Comparison of ENCODE assay signal across 7 cellular contexts in genomic region chr5:119453045-119453383, GRCh38. TPM values are rescaled to one million over a fixed set of nuclear protein-coding genes. Genes with fewer than 3 reads are reported as not detected.
A peak's percentile ranks its signal among the peaks of the same experiment; 100 is the strongest.
DNase-seq lines count a peak whose midpoint lies in the region; ATAC-seq, FAIRE-seq and TF ChIP-seq lines count a peak whose summit lies in the region.

No MANE protein-coding gene starts in this region.

- peak; percentile 30 for ATAC-seq in left lobe of liver

- no peak for TF ChIP-seq POLR2A in GM12892 (IDR thresholded peaks at IDR 0.05; ENCODE audit: low read depth, low read length)

- H3K4me3 ChIP-seq in cardiac fibroblast (replicated peaks in 1 of 2; ENCODE audit: low read depth in 2 of 2, low read length in 2 of 2), result peak overlapping the region; percentile 93

- DNase-seq in GM12892 (ENCODE audit: insufficient read length) (peak; percentile 13), HCEC 1CT (peak; percentile 5), NCI-H460 (ENCODE audit: extremely low read depth, low read depth) (peak; percentile 3), cardiac fibroblast (ENCODE audit: low read depth in 2 of 2) (peak; percentile 31 to 56), left lobe of liver (ENCODE audit: low spot score) (no peak), stromal cell of bone marrow (ENCODE audit: low read depth) (peak; percentile 11), NCI-H2171 treated with DMSO at 0.1 percent for 48 hours (lab: John Stamatoyannopoulos, UW) (no peak)

- no peak for FAIRE-seq in GM12892 (lab: Jason Lieb, UNC)

- no peak for TF ChIP-seq CTCF in cardiac fibroblast (IDR thresholded peaks at IDR 0.05; ENCODE audit: low read depth, low read length)

RNA-seq across cellular contexts. Expression of gene HSD17B4, which starts 0.7 kb away (rescaled TPM):
- polyA plus RNA-seq in GM12892 (2012; ENCODE audit: missing spikeins), result 96.4 TPM
- 151 and 170 TPM in 2 replicates for total RNA-seq in NCI-H460 (2014; rRNA removed; shearing (Covaris generic))
- polyA plus RNA-seq in NCI-H460 (2014; cell fraction: nucleus; rRNA removed), result 118 and 130 TPM in 2 replicates
- total RNA-seq in left lobe of liver, result 664 TPM

Comparison
In these comparisons a context has a peak if more than half of its experiments do, and no peak if none do; other contexts are left out.
1. DNase-seq: peak in GM12892 (single experiment), HCEC 1CT (single experiment), NCI-H460 (single experiment), cardiac fibroblast (2 of 2) and stromal cell of bone marrow (single experiment); none in left lobe of liver (single experiment) and NCI-H2171 treated with DMSO at 0.1 percent for 48 hours (single experiment).